In genomic region chr4:140569307-140569638, GRCh38 we compare ENCODE assay signal across 10 cellular contexts. TPM values are rescaled to one million over a fixed set of nuclear protein-coding genes. Genes with fewer than 3 reads are reported as not detected.
DNase-seq lines count a peak whose midpoint lies in the region; ATAC-seq, FAIRE-seq and TF ChIP-seq lines count a peak whose summit lies in the region.
"Had no signal": no experiment of that assay in that cellular context is flagged by ENCODE, and none has a peak within 500 bp of the region (broad histone marks: within the 10 kb centered on the region; RNA-seq: fewer than 3 reads in every experiment).

No MANE protein-coding gene starts in this region.

- no peak overlapping the region for H4K8ac ChIP-seq in mesendoderm (ENCODE audit: low read depth, low read length)

- H3K23ac ChIP-seq in mesendoderm (ENCODE audit: low read length) = no peak overlapping the region

- peaks cover 52% of the 10 kb centered on the region for H3K27me3 Mint-ChIP-seq in activated CD4-positive, alpha-beta T cell treated with anti-CD3 and anti-CD28 coated beads for 36 hours

- DNase-seq in activated CD4-positive, alpha-beta T cell treated with anti-CD3 and anti-CD28 coated beads for 36 hours = no peak
- no peak for DNase-seq in activated CD4-positive, alpha-beta T cell treated with anti-CD3 and anti-CD28 coated beads for 4 hours
- no peak for DNase-seq in bronchial epithelial cell (ENCODE audit: low read depth)
- no peak for DNase-seq in mesendoderm
- no peak for DNase-seq in activated gamma-delta T cell treated with Interleukin-2 at 50 U/mL for 16 hours
- DNase-seq: activated CD4-positive, alpha-beta T cell treated with anti-CD3 and anti-CD28 coated beads, Interleukin-2, amount 50 U/mL, for 4 hours; GOT3 had no signal

- H3K27ac ChIP-seq in mesendoderm (ENCODE audit: low read depth, low read length) (no peak overlapping the region), stomach smooth muscle (ENCODE audit: low read length) (no peak overlapping the region)

- no peak for ATAC-seq in activated CD4-positive, alpha-beta T cell treated with anti-CD3 and anti-CD28 coated beads for 36 hours
- no peak for ATAC-seq in GM19328 (IDR thresholded peaks at IDR 0.05; ENCODE audit: unreplicated experiment)
- ATAC-seq in HG02759 (IDR thresholded peaks at IDR 0.05; ENCODE audit: unreplicated experiment) = no peak

- no peaks in the 10 kb centered on the region for H3K36me3 Mint-ChIP-seq in activated CD4-positive, alpha-beta T cell treated with anti-CD3 and anti-CD28 coated beads for 36 hours (ENCODE audit: low read depth)

- H3K4me1 Mint-ChIP-seq in activated CD4-positive, alpha-beta T cell treated with anti-CD3 and anti-CD28 coated beads for 36 hours = peaks cover 19% of the 10 kb centered on the region

- H3K36me3 ChIP-seq in bronchial epithelial cell (ENCODE audit: control insufficient read depth, insufficient read depth, low read length) (no peaks in the 10 kb centered on the region), mesendoderm (ENCODE audit: control insufficient read depth, insufficient read depth, low read length) (no peaks in the 10 kb centered on the region), stomach smooth muscle (ENCODE audit: control insufficient read depth in 2 of 2, insufficient read depth in 2 of 2, low read length in 2 of 2) (no peaks in the 10 kb centered on the region)

- H2BK120ac ChIP-seq in mesendoderm (ENCODE audit: low read depth, low read length) = no peak overlapping the region

- H3K4me2 ChIP-seq in mesendoderm (ENCODE audit: low read length) = peak overlapping the region; percentile 91

- H3K79me1 ChIP-seq in mesendoderm (ENCODE audit: low read length) = no peaks in the 10 kb centered on the region

- H3K4me3 ChIP-seq in bronchial epithelial cell (ENCODE audit: low read depth, low read length) = peak overlapping the region; percentile 37
- no peak overlapping the region for H3K4me3 ChIP-seq in mesendoderm (ENCODE audit: low read length)
- peak overlapping the region; percentile 56 to 70 for H3K4me3 ChIP-seq in stomach smooth muscle (ENCODE audit: low read length in 2 of 2)

- no peak overlapping the region for H2BK15ac ChIP-seq in mesendoderm (replicated peaks; ENCODE audit: low read depth)

- peak overlapping the region; percentile 54 for H3K4me3 Mint-ChIP-seq in activated CD4-positive, alpha-beta T cell treated with anti-CD3 and anti-CD28 coated beads for 36 hours

- no peak for TF ChIP-seq CTCF in bronchial epithelial cell (IDR thresholded peaks at IDR 0.05; ENCODE audit: insufficient read depth, low read length, severe bottlenecking)

- H4K5ac ChIP-seq in mesendoderm (ENCODE audit: low read length) = no peak overlapping the region

- no CpG with 5 or more reads among the region's 7 CpGs for WGBS in mesendoderm (ENCODE audit: extremely low coverage, insufficient coverage, low lambda C conversion rate)

- H3K79me2 ChIP-seq in mesendoderm (ENCODE audit: control insufficient read depth, insufficient read depth, low read length) = no peaks in the 10 kb centered on the region

- POLR2A ChIA-PET in activated CD4-positive, alpha-beta T cell treated with anti-CD3 and anti-CD28 coated beads for 36 hours (lab: Charles Lee) = no interaction called here

- H3K4me1 ChIP-seq in mesendoderm (ENCODE audit: control insufficient read depth, low read depth, low read length) = peaks cover 3% of the 10 kb centered on the region
- H3K4me1 ChIP-seq in stomach smooth muscle (ENCODE audit: control insufficient read depth, insufficient read depth, low read length) = peaks cover 15% of the 10 kb centered on the region

- H3K9me3 Mint-ChIP-seq in activated CD4-positive, alpha-beta T cell treated with anti-CD3 and anti-CD28 coated beads for 36 hours (ENCODE audit: low read depth) = peaks cover 12% of the 10 kb centered on the region

- FAIRE-seq in bronchial epithelial cell (lab: Jason Lieb, UNC) = no peak

- no peak overlapping the region for H3K18ac ChIP-seq in mesendoderm (ENCODE audit: low read length)

- no peak overlapping the region for H2BK5ac ChIP-seq in mesendoderm (ENCODE audit: low read length)

- H3K27ac Mint-ChIP-seq in activated CD4-positive, alpha-beta T cell treated with anti-CD3 and anti-CD28 coated beads for 36 hours = no peak overlapping the region

- peaks cover 35% of the 10 kb centered on the region for H3K27me3 ChIP-seq in bronchial epithelial cell (ENCODE audit: control insufficient read depth, insufficient read depth, low read length)
- H3K27me3 ChIP-seq in mesendoderm (ENCODE audit: insufficient read depth, low read length, poor library complexity) = peaks cover 29% of the 10 kb centered on the region
- peaks cover 41 to 43% of the 10 kb centered on the region in 2 donors for H3K27me3 ChIP-seq in stomach smooth muscle (ENCODE audit: control insufficient read depth in 1 of 2, insufficient read depth in 2 of 2, low read length in 2 of 2)

- H3K56ac ChIP-seq in mesendoderm (ENCODE audit: low read length) = peak overlapping the region; percentile 45

- H3K9ac ChIP-seq in mesendoderm (ENCODE audit: low read length) (peak overlapping the region; percentile 46), stomach smooth muscle (ENCODE audit: low read length in 2 of 2) (no peak overlapping the region)

- intact Hi-C loops in activated CD4-positive, alpha-beta T cell treated with anti-CD3 and anti-CD28 coated beads for 36 hours (cut with DNase I, micrococcal nuclease) = no loop called here

- H3K9me3 ChIP-seq in stomach smooth muscle (ENCODE audit: control insufficient read depth in 2 of 2, low read length in 2 of 2) = peaks cover 0 to 8% of the 10 kb centered on the region in 2 donors

- CTCF ChIA-PET in activated CD4-positive, alpha-beta T cell treated with anti-CD3 and anti-CD28 coated beads for 36 hours (lab: Charles Lee) = no interaction called here

- H2AK5ac ChIP-seq in mesendoderm (ENCODE audit: low read length) = no peak overlapping the region

- H3K4ac ChIP-seq in mesendoderm (ENCODE audit: low read depth, low read length) = no peak overlapping the region

RNA-seq across cellular contexts. Expression of gene UCP1, which starts 0.5 kb away (rescaled TPM):
- not detected for total RNA-seq in activated CD4-positive, alpha-beta T cell treated with anti-CD3 and anti-CD28 coated beads for 36 hours
- total RNA-seq in bronchial epithelial cell = under 0.01 TPM in 1 of 2 replicates, not detected in the other
- 0.52 TPM for polyA plus RNA-seq in mesendoderm (2013, experiment 1 of 2)
- polyA plus RNA-seq in mesendoderm (2013, experiment 2 of 2) = 0.52 TPM

RNA-seq across cellular contexts. Expression of gene ELMOD2, which starts 45.3 kb away (rescaled TPM):
- total RNA-seq in activated CD4-positive, alpha-beta T cell treated with anti-CD3 and anti-CD28 coated beads for 36 hours = 10 to 100 TPM; 13.2 to 14.3 TPM
- total RNA-seq in bronchial epithelial cell = 19.2 and 26.9 TPM in 2 replicates
- polyA plus RNA-seq in mesendoderm (2013, experiment 1 of 2) = 15.3 TPM
- 14.5 TPM for polyA plus RNA-seq in mesendoderm (2013, experiment 2 of 2)
